ENCODE assay signal across 11 cellular contexts in genomic region chrX:107935664-107936433, GRCh38. TPM values are rescaled to one million over a fixed set of nuclear protein-coding genes. Genes with fewer than 3 reads are reported as not detected.
A peak's percentile ranks its signal among the peaks of the same experiment; 100 is the strongest.
DNase-seq lines count a peak whose midpoint lies in the region; ATAC-seq and TF ChIP-seq lines count a peak whose summit lies in the region.
"Had no signal": no experiment of that assay in that cellular context is flagged by ENCODE, and none has a peak within 500 bp of the region (broad histone marks: within the 10 kb centered on the region; RNA-seq: fewer than 3 reads in every experiment).

No MANE protein-coding gene starts in this region.

- intact Hi-C loops in activated CD8-positive, alpha-beta T cell treated with anti-CD3 and anti-CD28 coated beads for 36 hours (cut with micrococcal nuclease), result no loop called here

- no peak for TF ChIP-seq CTCF in activated CD8-positive, alpha-beta T cell treated with anti-CD3 and anti-CD28 coated beads for 36 hours (IDR thresholded peaks at IDR 0.05)

- ATAC-seq in activated CD8-positive, alpha-beta T cell treated with anti-CD3 and anti-CD28 coated beads for 36 hours, result no peak
- no peak for ATAC-seq in activated CD8-positive, alpha-beta T cell treated with anti-CD3 and anti-CD28 coated beads, Interleukin-2, amount 10 ng/mL, durations not matched to agents 7 days and 5 days
- ATAC-seq in stimulated activated naive CD8-positive, alpha-beta T cell treated with anti-CD3 and anti-CD28 coated beads, Interleukin-15, amount 100 ng/mL, for 72 hours, result no peak
- ATAC-seq: left colon had no signal

- CTCF ChIA-PET in activated CD8-positive, alpha-beta T cell treated with anti-CD3 and anti-CD28 coated beads for 36 hours (lab: Charles Lee), result no interaction called here
- CTCF ChIA-PET in activated CD8-positive, alpha-beta T cell treated with anti-CD3 and anti-CD28 coated beads, Interleukin-2, amount 10 ng/mL, durations not matched to agents 7 days and 5 days (lab: Charles Lee), result no interaction called here

- no peaks in the 10 kb centered on the region for H3K9me3 Mint-ChIP-seq in activated CD8-positive, alpha-beta T cell treated with anti-CD3 and anti-CD28 coated beads for 36 hours
- H3K9me3 Mint-ChIP-seq in activated CD8-positive, alpha-beta T cell treated with anti-CD3 and anti-CD28 coated beads, Interleukin-2, amount 10 ng/mL, durations not matched to agents 7 days and 5 days (ENCODE audit: insufficient read depth), result no peaks in the 10 kb centered on the region
- no peaks in the 10 kb centered on the region for H3K9me3 Mint-ChIP-seq in stimulated activated naive CD8-positive, alpha-beta T cell treated with anti-CD3 and anti-CD28 coated beads, Interleukin-15, amount 100 ng/mL, for 72 hours

- DNase-seq in activated CD8-positive, alpha-beta T cell treated with anti-CD3 and anti-CD28 coated beads for 36 hours, result peak; percentile 1
- DNase-seq in activated CD8-positive, alpha-beta T cell treated with anti-CD3 and anti-CD28 coated beads, Interleukin-2, amount 10 ng/mL, durations not matched to agents 7 days and 5 days, result no peak
- peak; percentile 4 for DNase-seq in astrocyte of the hippocampus (ENCODE audit: low read depth, low spot score)
- DNase-seq in iPS-NIHi7 (ENCODE audit: extremely low spot score), result peak; percentile 73
- DNase-seq in stimulated activated naive CD8-positive, alpha-beta T cell treated with anti-CD3 and anti-CD28 coated beads, Interleukin-15, amount 100 ng/mL, for 72 hours, result no peak
- DNase-seq in cerebellar nuclear complex (lab: John Stamatoyannopoulos, UW), result no peak
- DNase-seq in NCI-H1694 (lab: John Stamatoyannopoulos, UW), result no peak
- no peak for DNase-seq in GM19240 (ENCODE audit: insufficient read length, low spot score)
- DNase-seq: left colon, SHP77 had no signal

- no peak overlapping the region for H3K27ac Mint-ChIP-seq in activated CD8-positive, alpha-beta T cell treated with anti-CD3 and anti-CD28 coated beads for 36 hours
- no peak overlapping the region for H3K27ac Mint-ChIP-seq in activated CD8-positive, alpha-beta T cell treated with anti-CD3 and anti-CD28 coated beads, Interleukin-2, amount 10 ng/mL, durations not matched to agents 7 days and 5 days
- peak overlapping the region in 1 of 2 donors; percentile 48 for H3K27ac Mint-ChIP-seq in stimulated activated naive CD8-positive, alpha-beta T cell treated with anti-CD3 and anti-CD28 coated beads, Interleukin-15, amount 100 ng/mL, for 72 hours
- H3K27ac Mint-ChIP-seq: activated naive CD8-positive, alpha-beta T cell had no signal

- peaks cover 8% of the 10 kb centered on the region for H3K27me3 Mint-ChIP-seq in activated CD8-positive, alpha-beta T cell treated with anti-CD3 and anti-CD28 coated beads for 36 hours
- peaks cover 5% of the 10 kb centered on the region for H3K27me3 Mint-ChIP-seq in activated CD8-positive, alpha-beta T cell treated with anti-CD3 and anti-CD28 coated beads, Interleukin-2, amount 10 ng/mL, durations not matched to agents 7 days and 5 days (ENCODE audit: low read depth)
- peaks cover 27% of the 10 kb centered on the region for H3K27me3 Mint-ChIP-seq in stimulated activated naive CD8-positive, alpha-beta T cell treated with anti-CD3 and anti-CD28 coated beads, Interleukin-15, amount 100 ng/mL, for 72 hours

- H3K36me3 Mint-ChIP-seq in activated CD8-positive, alpha-beta T cell treated with anti-CD3 and anti-CD28 coated beads for 36 hours (ENCODE audit: low read depth), result no peaks in the 10 kb centered on the region
- no peaks in the 10 kb centered on the region for H3K36me3 Mint-ChIP-seq in activated CD8-positive, alpha-beta T cell treated with anti-CD3 and anti-CD28 coated beads, Interleukin-2, amount 10 ng/mL, durations not matched to agents 7 days and 5 days (ENCODE audit: low read depth)
- H3K36me3 Mint-ChIP-seq: activated naive CD8-positive, alpha-beta T cell had no signal

- H3K4me1 Mint-ChIP-seq in activated CD8-positive, alpha-beta T cell treated with anti-CD3 and anti-CD28 coated beads for 36 hours (ENCODE audit: low read depth), result peaks cover 3% of the 10 kb centered on the region
- H3K4me1 Mint-ChIP-seq in activated CD8-positive, alpha-beta T cell treated with anti-CD3 and anti-CD28 coated beads, Interleukin-2, amount 10 ng/mL, durations not matched to agents 7 days and 5 days (ENCODE audit: low read depth), result no peaks in the 10 kb centered on the region
- peaks cover 8% of the 10 kb centered on the region for H3K4me1 Mint-ChIP-seq in stimulated activated naive CD8-positive, alpha-beta T cell treated with anti-CD3 and anti-CD28 coated beads, Interleukin-15, amount 100 ng/mL, for 72 hours

- POLR2A ChIA-PET in activated CD8-positive, alpha-beta T cell treated with anti-CD3 and anti-CD28 coated beads for 36 hours (lab: Charles Lee), result no interaction called here
- POLR2A ChIA-PET in activated CD8-positive, alpha-beta T cell treated with anti-CD3 and anti-CD28 coated beads, Interleukin-2, amount 10 ng/mL, durations not matched to agents 7 days and 5 days (lab: Charles Lee), result no interaction called here

- H3K4me3 Mint-ChIP-seq in activated CD8-positive, alpha-beta T cell treated with anti-CD3 and anti-CD28 coated beads for 36 hours, result peak overlapping the region; percentile 47
- no peak overlapping the region for H3K4me3 Mint-ChIP-seq in activated CD8-positive, alpha-beta T cell treated with anti-CD3 and anti-CD28 coated beads, Interleukin-2, amount 10 ng/mL, durations not matched to agents 7 days and 5 days
- H3K4me3 Mint-ChIP-seq in stimulated activated naive CD8-positive, alpha-beta T cell treated with anti-CD3 and anti-CD28 coated beads, Interleukin-15, amount 100 ng/mL, for 72 hours, result peak overlapping the region; percentile 15 to 71
- H3K4me3 Mint-ChIP-seq: activated naive CD8-positive, alpha-beta T cell had no signal

RNA-seq across cellular contexts. Expression of gene TEX13B, which starts 46.3 kb away (rescaled TPM):
- total RNA-seq in activated CD8-positive, alpha-beta T cell treated with anti-CD3 and anti-CD28 coated beads for 36 hours, result not detected
- not detected for total RNA-seq in activated CD8-positive, alpha-beta T cell treated with anti-CD3 and anti-CD28 coated beads, Interleukin-2, amount 10 ng/mL, durations not matched to agents 7 days and 5 days
- total RNA-seq: left colon had no signal

Comparison
In these comparisons a context has a peak if more than half of its experiments do, and no peak if none do; other contexts are left out.
1. DNase-seq: peak in activated CD8-positive, alpha-beta T cell treated with anti-CD3 and anti-CD28 coated beads for 36 hours (single experiment), astrocyte of the hippocampus (single experiment) and iPS-NIHi7 (single experiment); none in activated CD8-positive, alpha-beta T cell treated with anti-CD3 and anti-CD28 coated beads, Interleukin-2, amount 10 ng/mL, durations not matched to agents 7 days and 5 days (single experiment), stimulated activated naive CD8-positive, alpha-beta T cell treated with anti-CD3 and anti-CD28 coated beads, Interleukin-15, amount 100 ng/mL, for 72 hours (0 of 2), cerebellar nuclear complex (0 of 2), NCI-H1694 (single experiment) and GM19240 (single experiment).